Comparison of ENCODE assay signal across 18 cellular contexts in genomic region chr3:122893754-122894668, GRCh38.
DNase-seq lines count a peak whose midpoint lies in the region; ATAC-seq, FAIRE-seq and TF ChIP-seq lines count a peak whose summit lies in the region.
"Had no signal": no experiment of that assay in that cellular context is flagged by ENCODE, and none has a peak within 500 bp of the region (broad histone marks: within the 10 kb centered on the region; RNA-seq: fewer than 3 reads in every experiment).

No MANE protein-coding gene starts in this region.

- H3K4me3 ChIP-seq in Panc1 (ENCODE audit: low read depth in 2 of 2, low read length in 2 of 2) (no peak overlapping the region), fibroblast of the aortic adventitia (ENCODE audit: low read depth, low read length) (no peak overlapping the region), kidney (ENCODE audit: low read length in 2 of 2) (no peak overlapping the region)
- H3K4me3 ChIP-seq: dorsolateral prefrontal cortex, lower lobe of right lung, uterus had no signal

- CTCF ChIA-PET in Panc1 (lab: Charles Lee) = no interaction called here

- peak overlapping the region; percentile 2 to 26 for H3K27ac Mint-ChIP-seq in activated naive CD4-positive, alpha-beta T cell treated with anti-CD3 and anti-CD28 coated beads, Interleukin-2, amount 50 U/mL, for 72 hours

- no peak for FAIRE-seq in kidney (lab: Jason Lieb, UNC)
- FAIRE-seq: A204.1, RCC 7860 had no signal

- in situ Hi-C loops in Panc1 (cut with HindIII; ENCODE audit: low pct_unique_long_range_greater_than_20kb, low sequenced_read_pairs) = no loop called here

- DNase-seq in activated naive CD4-positive, alpha-beta T cell treated with anti-CD3 and anti-CD28 coated beads, Interleukin-2, amount 50 U/mL, for 72 hours (ENCODE audit: low spot score in 2 of 2) = no peak
- no peak for DNase-seq in activated naive CD4-positive, alpha-beta T cell (lab: John Stamatoyannopoulos, UW)
- DNase-seq in Panc1 (ENCODE audit: low read depth, low spot score) (no peak), fibroblast of the aortic adventitia (ENCODE audit: low read depth) (peak; percentile 35), renal cortical epithelial cell (ENCODE audit: low read depth) (peak; percentile 48), kidney (no peak), activated gamma-delta T cell treated with Interleukin-2 at 50 U/mL for 16 hours (no peak), GM20000 (ENCODE audit: low spot score) (no peak)
- DNase-seq: amniotic stem cell; DMS 273 treated with DMSO at 0.1 percent for 48 hours; dorsolateral prefrontal cortex; lower lobe of right lung; NCI-H2107; stimulated activated CD4-positive, alpha-beta T cell treated with anti-CD3 and anti-CD28 coated beads, Interleukin-15, amount 100 ng/mL, for 24 hours; uterus had no signal

- H3K27ac ChIP-seq in Panc1 (ENCODE audit: low read length) (no peak overlapping the region), kidney (ENCODE audit: low read depth in 2 of 2, low read length in 2 of 2) (no peak overlapping the region)
- H3K27ac ChIP-seq: dorsolateral prefrontal cortex, lower lobe of right lung, neutrophil, uterus had no signal

- H3K9me3 Mint-ChIP-seq in activated naive CD4-positive, alpha-beta T cell treated with anti-CD3 and anti-CD28 coated beads, Interleukin-2, amount 50 U/mL, for 72 hours = no peaks in the 10 kb centered on the region

- ATAC-seq in activated naive CD4-positive, alpha-beta T cell treated with anti-CD3 and anti-CD28 coated beads, Interleukin-2, amount 50 U/mL, for 72 hours = no peak
- peak; percentile 53; the same call in 1 of the 2 replicates for ATAC-seq in Panc1
- ATAC-seq: lower lobe of right lung had no signal

- intact Hi-C loops in Panc1 (cut with micrococcal nuclease; ENCODE audit: unreplicated experiment) = no loop called here
- intact Hi-C loops in kidney (cut with DNase I) = no loop called here

- TF ChIP-seq CTCF in Panc1 (IDR thresholded peaks at IDR 0.05) = no peak
- TF ChIP-seq CTCF in fibroblast of the aortic adventitia (IDR thresholded peaks at IDR 0.05; ENCODE audit: insufficient read depth, low read length) = no peak
- no peak for TF ChIP-seq CTCF in kidney (IDR thresholded peaks at IDR 0.05; ENCODE audit: borderline replicate concordance, extremely low read depth, insufficient read depth)
- no peak for TF ChIP-seq CTCF in GM20000 (IDR thresholded peaks at IDR 0.05; ENCODE audit: extremely low read depth, missing control alignments)

- H3K9me3 ChIP-seq in Panc1 (ENCODE audit: control insufficient read depth, insufficient read depth, low read depth, low read length) (no peaks in the 10 kb centered on the region), kidney (ENCODE audit: control insufficient read depth in 1 of 2, low read length in 2 of 2) (no peaks in the 10 kb centered on the region)
- H3K9me3 ChIP-seq: lower lobe of right lung, neutrophil, uterus had no signal

- H3K36me3 ChIP-seq in Panc1 (ENCODE audit: control insufficient read depth, insufficient read depth, low read length) (no peaks in the 10 kb centered on the region), kidney (ENCODE audit: control insufficient read depth in 1 of 2, insufficient read depth in 2 of 2, low read length in 2 of 2) (no peaks in the 10 kb centered on the region)
- H3K36me3 ChIP-seq: lower lobe of right lung, neutrophil, uterus had no signal

- H3K36me3 Mint-ChIP-seq in activated naive CD4-positive, alpha-beta T cell treated with anti-CD3 and anti-CD28 coated beads, Interleukin-2, amount 50 U/mL, for 72 hours = no peaks in the 10 kb centered on the region

- no peaks in the 10 kb centered on the region; the same call in 1 of the 2 replicates for H3K27me3 ChIP-seq in Panc1 (ENCODE audit: control insufficient read depth, insufficient read depth, low read length)
- H3K27me3 ChIP-seq: dorsolateral prefrontal cortex, uterus had no signal

- no TSS peak for BruUV-seq in Panc1 (replicated peaks; lab: Mats Ljungman, UMichigan)

- H3K9ac ChIP-seq in kidney (ENCODE audit: low read length in 2 of 2) = no peak overlapping the region

- no peaks in the 10 kb centered on the region for H3K4me1 ChIP-seq in Panc1 (ENCODE audit: control insufficient read depth, insufficient read depth, low read length)
- H3K4me1 ChIP-seq in kidney (ENCODE audit: control insufficient read depth in 1 of 2, insufficient read depth in 1 of 2, low read depth in 1 of 2, low read length in 2 of 2) = peaks cover 0 to 2% of the 10 kb centered on the region in 2 donors
- H3K4me1 ChIP-seq: uterus had no signal

- POLR2A ChIA-PET in Panc1 (lab: Charles Lee) = no interaction called here

Comparison
In these comparisons a context has a peak if more than half of its experiments do, and no peak if none do; other contexts are left out.
1. DNase-seq: peak in fibroblast of the aortic adventitia (single experiment) and renal cortical epithelial cell (single experiment); none in activated naive CD4-positive, alpha-beta T cell treated with anti-CD3 and anti-CD28 coated beads, Interleukin-2, amount 50 U/mL, for 72 hours (0 of 2), activated naive CD4-positive, alpha-beta T cell (0 of 4), Panc1 (single experiment), kidney (single experiment), activated gamma-delta T cell treated with Interleukin-2 at 50 U/mL for 16 hours (single experiment) and GM20000 (single experiment).